In the genomic region with DNA sequence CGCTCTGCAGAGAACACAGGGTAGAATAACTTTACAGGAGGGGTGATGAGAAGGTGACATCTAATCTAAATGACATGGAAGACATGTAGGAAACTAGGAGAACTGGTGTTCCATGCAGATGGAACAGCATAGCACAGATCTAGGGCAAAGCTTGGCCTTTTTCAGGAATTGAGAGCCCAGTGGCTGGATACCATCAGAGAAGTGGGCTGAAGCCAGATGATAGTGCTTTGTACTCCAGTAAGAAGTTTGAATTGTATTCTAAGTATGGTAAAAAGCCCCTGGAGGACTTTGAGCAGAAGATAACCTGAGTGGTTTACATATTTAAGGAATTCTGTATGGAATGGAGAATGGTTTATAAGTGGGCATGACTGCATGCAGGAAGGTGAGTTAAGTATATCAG, we compare ENCODE assay signal across 1 cellular context.
TF ChIP-seq lines count a peak whose summit lies in the region.

No MANE protein-coding gene starts in this region.

TF ChIP-seq in WTC11, 78 proteins besides CTCF, POLR2A, EP300 and RAD21 (continued from another document):
- TF ChIP-seq, protein P1, sequence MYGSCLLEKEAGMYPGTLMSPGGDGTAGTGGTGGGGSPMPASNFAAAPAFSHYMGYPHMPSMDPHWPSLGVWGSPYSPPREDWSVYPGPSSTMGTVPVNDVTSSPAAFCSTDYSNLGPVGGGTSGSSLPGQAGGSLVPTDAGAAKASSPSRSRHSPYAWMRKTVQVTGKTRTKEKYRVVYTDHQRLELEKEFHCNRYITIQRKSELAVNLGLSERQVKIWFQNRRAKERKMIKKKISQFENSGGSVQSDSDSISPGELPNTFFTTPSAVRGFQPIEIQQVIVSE (CRISPR knock-in tag; IDR thresholded peaks at IDR 0.05; ENCODE audit: borderline replicate concordance) = no peak
- TF ChIP-seq, protein P2, sequence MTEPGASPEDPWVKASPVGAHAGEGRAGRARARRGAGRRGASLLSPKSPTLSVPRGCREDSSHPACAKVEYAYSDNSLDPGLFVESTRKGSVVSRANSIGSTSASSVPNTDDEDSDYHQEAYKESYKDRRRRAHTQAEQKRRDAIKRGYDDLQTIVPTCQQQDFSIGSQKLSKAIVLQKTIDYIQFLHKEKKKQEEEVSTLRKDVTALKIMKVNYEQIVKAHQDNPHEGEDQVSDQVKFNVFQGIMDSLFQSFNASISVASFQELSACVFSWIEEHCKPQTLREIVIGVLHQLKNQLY (CRISPR knock-in tag; IDR thresholded peaks at IDR 0.05) = no peak
- no peak for TF ChIP-seq JUN (CRISPR knock-in tag; IDR thresholded peaks at IDR 0.05)
- TF ChIP-seq ELF4 (CRISPR knock-in tag; IDR thresholded peaks at IDR 0.05; ENCODE audit: low read depth) = no peak
- no peak for TF ChIP-seq FOXJ3 (CRISPR knock-in tag; IDR thresholded peaks at IDR 0.05; ENCODE audit: borderline replicate concordance)
- TF ChIP-seq TP53 (CRISPR knock-in tag; IDR thresholded peaks at IDR 0.05) = no peak
- TF ChIP-seq, protein P3, sequence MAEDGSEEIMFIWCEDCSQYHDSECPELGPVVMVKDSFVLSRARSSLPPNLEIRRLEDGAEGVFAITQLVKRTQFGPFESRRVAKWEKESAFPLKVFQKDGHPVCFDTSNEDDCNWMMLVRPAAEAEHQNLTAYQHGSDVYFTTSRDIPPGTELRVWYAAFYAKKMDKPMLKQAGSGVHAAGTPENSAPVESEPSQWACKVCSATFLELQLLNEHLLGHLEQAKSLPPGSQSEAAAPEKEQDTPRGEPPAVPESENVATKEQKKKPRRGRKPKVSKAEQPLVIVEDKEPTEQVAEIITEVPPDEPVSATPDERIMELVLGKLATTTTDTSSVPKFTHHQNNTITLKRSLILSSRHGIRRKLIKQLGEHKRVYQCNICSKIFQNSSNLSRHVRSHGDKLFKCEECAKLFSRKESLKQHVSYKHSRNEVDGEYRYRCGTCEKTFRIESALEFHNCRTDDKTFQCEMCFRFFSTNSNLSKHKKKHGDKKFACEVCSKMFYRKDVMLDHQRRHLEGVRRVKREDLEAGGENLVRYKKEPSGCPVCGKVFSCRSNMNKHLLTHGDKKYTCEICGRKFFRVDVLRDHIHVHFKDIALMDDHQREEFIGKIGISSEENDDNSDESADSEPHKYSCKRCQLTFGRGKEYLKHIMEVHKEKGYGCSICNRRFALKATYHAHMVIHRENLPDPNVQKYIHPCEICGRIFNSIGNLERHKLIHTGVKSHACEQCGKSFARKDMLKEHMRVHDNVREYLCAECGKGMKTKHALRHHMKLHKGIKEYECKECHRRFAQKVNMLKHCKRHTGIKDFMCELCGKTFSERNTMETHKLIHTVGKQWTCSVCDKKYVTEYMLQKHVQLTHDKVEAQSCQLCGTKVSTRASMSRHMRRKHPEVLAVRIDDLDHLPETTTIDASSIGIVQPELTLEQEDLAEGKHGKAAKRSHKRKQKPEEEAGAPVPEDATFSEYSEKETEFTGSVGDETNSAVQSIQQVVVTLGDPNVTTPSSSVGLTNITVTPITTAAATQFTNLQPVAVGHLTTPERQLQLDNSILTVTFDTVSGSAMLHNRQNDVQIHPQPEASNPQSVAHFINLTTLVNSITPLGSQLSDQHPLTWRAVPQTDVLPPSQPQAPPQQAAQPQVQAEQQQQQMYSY (CRISPR knock-in tag; IDR thresholded peaks at IDR 0.05) = no peak
- TF ChIP-seq ZBTB21 (CRISPR knock-in tag; IDR thresholded peaks at IDR 0.05; ENCODE audit: borderline replicate concordance) = no peak
- TF ChIP-seq, protein P4, sequence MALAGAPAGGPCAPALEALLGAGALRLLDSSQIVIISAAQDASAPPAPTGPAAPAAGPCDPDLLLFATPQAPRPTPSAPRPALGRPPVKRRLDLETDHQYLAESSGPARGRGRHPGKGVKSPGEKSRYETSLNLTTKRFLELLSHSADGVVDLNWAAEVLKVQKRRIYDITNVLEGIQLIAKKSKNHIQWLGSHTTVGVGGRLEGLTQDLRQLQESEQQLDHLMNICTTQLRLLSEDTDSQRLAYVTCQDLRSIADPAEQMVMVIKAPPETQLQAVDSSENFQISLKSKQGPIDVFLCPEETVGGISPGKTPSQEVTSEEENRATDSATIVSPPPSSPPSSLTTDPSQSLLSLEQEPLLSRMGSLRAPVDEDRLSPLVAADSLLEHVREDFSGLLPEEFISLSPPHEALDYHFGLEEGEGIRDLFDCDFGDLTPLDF (CRISPR knock-in tag; IDR thresholded peaks at IDR 0.05) = no peak
- TF ChIP-seq, protein P5, sequence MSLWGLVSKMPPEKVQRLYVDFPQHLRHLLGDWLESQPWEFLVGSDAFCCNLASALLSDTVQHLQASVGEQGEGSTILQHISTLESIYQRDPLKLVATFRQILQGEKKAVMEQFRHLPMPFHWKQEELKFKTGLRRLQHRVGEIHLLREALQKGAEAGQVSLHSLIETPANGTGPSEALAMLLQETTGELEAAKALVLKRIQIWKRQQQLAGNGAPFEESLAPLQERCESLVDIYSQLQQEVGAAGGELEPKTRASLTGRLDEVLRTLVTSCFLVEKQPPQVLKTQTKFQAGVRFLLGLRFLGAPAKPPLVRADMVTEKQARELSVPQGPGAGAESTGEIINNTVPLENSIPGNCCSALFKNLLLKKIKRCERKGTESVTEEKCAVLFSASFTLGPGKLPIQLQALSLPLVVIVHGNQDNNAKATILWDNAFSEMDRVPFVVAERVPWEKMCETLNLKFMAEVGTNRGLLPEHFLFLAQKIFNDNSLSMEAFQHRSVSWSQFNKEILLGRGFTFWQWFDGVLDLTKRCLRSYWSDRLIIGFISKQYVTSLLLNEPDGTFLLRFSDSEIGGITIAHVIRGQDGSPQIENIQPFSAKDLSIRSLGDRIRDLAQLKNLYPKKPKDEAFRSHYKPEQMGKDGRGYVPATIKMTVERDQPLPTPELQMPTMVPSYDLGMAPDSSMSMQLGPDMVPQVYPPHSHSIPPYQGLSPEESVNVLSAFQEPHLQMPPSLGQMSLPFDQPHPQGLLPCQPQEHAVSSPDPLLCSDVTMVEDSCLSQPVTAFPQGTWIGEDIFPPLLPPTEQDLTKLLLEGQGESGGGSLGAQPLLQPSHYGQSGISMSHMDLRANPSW (CRISPR knock-in tag; conservative IDR thresholded peaks at IDR 0.05; ENCODE audit: low read depth) = no peak
- TF ChIP-seq NR3C1 (CRISPR knock-in tag; conservative IDR thresholded peaks at IDR 0.05; ENCODE audit: low read depth) = no peak
- TF ChIP-seq, protein P6, sequence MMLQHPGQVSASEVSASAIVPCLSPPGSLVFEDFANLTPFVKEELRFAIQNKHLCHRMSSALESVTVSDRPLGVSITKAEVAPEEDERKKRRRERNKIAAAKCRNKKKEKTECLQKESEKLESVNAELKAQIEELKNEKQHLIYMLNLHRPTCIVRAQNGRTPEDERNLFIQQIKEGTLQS (CRISPR knock-in tag; conservative IDR thresholded peaks at IDR 0.05) = no peak
